31 cellular contexts compared by ENCODE assay signal in genomic region chr3:51297333-51297732, GRCh38.
"Had no signal": no experiment of that assay in that cellular context is flagged by ENCODE, and none has a peak within 500 bp of the region (broad histone marks: within the 10 kb centered on the region; RNA-seq: fewer than 3 reads in every experiment).

No MANE protein-coding gene starts in this region.

- H3K4me1 Mint-ChIP-seq: activated CD4-positive, alpha-beta T cell treated with anti-CD3 and anti-CD28 coated beads for 36 hours; activated CD4-positive, alpha-beta T cell treated with anti-CD3 and anti-CD28 coated beads, Interleukin-2, amount 10 ng/mL, durations not matched to agents 24 days and 14 days; activated CD8-positive, alpha-beta memory T cell treated with anti-CD3 and anti-CD28 coated beads, Interleukin-2, amount 10 ng/mL, durations not matched to agents 7 days and 5 days; activated naive CD8-positive, alpha-beta T cell treated with anti-CD3 and anti-CD28 coated beads, Interleukin-2, amount 10 ng/mL, durations not matched to agents 7 days and 5 days; central memory CD8-positive, alpha-beta T cell had no signal

- H3K4me3 Mint-ChIP-seq: activated CD4-positive, alpha-beta memory T cell treated with anti-CD3 and anti-CD28 coated beads for 36 hours; activated CD4-positive, alpha-beta T cell treated with anti-CD3 and anti-CD28 coated beads for 36 hours; activated CD4-positive, alpha-beta T cell treated with anti-CD3 and anti-CD28 coated beads, Interleukin-2, amount 10 ng/mL, durations not matched to agents 24 days and 14 days; activated CD8-positive, alpha-beta memory T cell treated with anti-CD3 and anti-CD28 coated beads, Interleukin-2, amount 10 ng/mL, durations not matched to agents 7 days and 5 days; activated CD8-positive, alpha-beta T cell treated with anti-CD3 and anti-CD28 coated beads, Interleukin-2, amount 10 ng/mL, durations not matched to agents 7 days and 5 days; activated naive CD4-positive, alpha-beta T cell treated with anti-CD3 and anti-CD28 coated beads for 36 hours; activated naive CD8-positive, alpha-beta T cell treated with anti-CD3 and anti-CD28 coated beads, Interleukin-2, amount 10 ng/mL, durations not matched to agents 7 days and 5 days; activated T-helper 1 cell treated with anti-CD3 and anti-CD28 coated beads, Interleukin-12 subunit alpha, Interleukin-12 subunit beta, Interleukin-2, Interleukin-4 antibody, amounts not matched to agents 30 ng/mL and 10 ng/mL and 1 ng/mL, durations not matched to agents 14 hours and 24 hours and 36 hours; central memory CD8-positive, alpha-beta T cell; dendritic cell treated with granulocyte-macrophage colony-stimulating factor and Interleukin-4, amounts not matched to agents 40 ng/mL and 50 ng/mL, for 4 days had no signal

- ATAC-seq: activated CD4-positive, alpha-beta T cell treated with anti-CD3 and anti-CD28 coated beads for 36 hours; activated CD8-positive, alpha-beta memory T cell treated with anti-CD3 and anti-CD28 coated beads, Interleukin-2, amount 10 ng/mL, durations not matched to agents 7 days and 5 days; activated CD8-positive, alpha-beta T cell treated with anti-CD3 and anti-CD28 coated beads, Interleukin-2, amount 10 ng/mL, durations not matched to agents 7 days and 5 days; foreskin keratinocyte; gastrocnemius medialis; heart left ventricle had no signal

- H3K9me3 Mint-ChIP-seq: activated naive CD8-positive, alpha-beta T cell treated with anti-CD3 and anti-CD28 coated beads, Interleukin-2, amount 10 ng/mL, durations not matched to agents 7 days and 5 days had no signal

- H3K4me3 ChIP-seq: coronary artery, dorsolateral prefrontal cortex, esophagus muscularis mucosa, gastrocnemius medialis, heart left ventricle had no signal

- H3K9me3 ChIP-seq: gastrocnemius medialis had no signal

- H3K27ac Mint-ChIP-seq: activated CD4-positive, alpha-beta memory T cell treated with anti-CD3 and anti-CD28 coated beads for 36 hours; activated CD4-positive, alpha-beta T cell treated with anti-CD3 and anti-CD28 coated beads for 36 hours; activated CD4-positive, alpha-beta T cell treated with anti-CD3 and anti-CD28 coated beads, Interleukin-2, amount 10 ng/mL, durations not matched to agents 24 days and 14 days; activated CD8-positive, alpha-beta memory T cell treated with anti-CD3 and anti-CD28 coated beads, Interleukin-2, amount 10 ng/mL, durations not matched to agents 7 days and 5 days; activated CD8-positive, alpha-beta T cell treated with anti-CD3 and anti-CD28 coated beads, Interleukin-2, amount 10 ng/mL, durations not matched to agents 7 days and 5 days; activated naive CD4-positive, alpha-beta T cell treated with anti-CD3 and anti-CD28 coated beads for 36 hours; activated naive CD4-positive, alpha-beta T cell treated with anti-CD3 and anti-CD28 coated beads, Interleukin-2, amount 50 U/mL, for 72 hours; activated naive CD8-positive, alpha-beta T cell treated with anti-CD3 and anti-CD28 coated beads, Interleukin-2, amount 10 ng/mL, durations not matched to agents 7 days and 5 days; activated T-helper 1 cell treated with anti-CD3 and anti-CD28 coated beads, Interleukin-12 subunit alpha, Interleukin-12 subunit beta, Interleukin-2, Interleukin-4 antibody, amounts not matched to agents 30 ng/mL and 10 ng/mL and 1 ng/mL, durations not matched to agents 14 hours and 24 hours and 36 hours; activated T-helper 2 cell treated with anti-CD3 and anti-CD28 coated beads, Interferon-gamma antibody, Interleukin-2, Interleukin-4, amounts not matched to agents 10 μg/mL and 5 μg/mL and 100 μg/mL, durations not matched to agents 14 hours and 24 hours and 36 hours; dendritic cell treated with granulocyte-macrophage colony-stimulating factor and Interleukin-4, amounts not matched to agents 40 ng/mL and 50 ng/mL, for 4 days had no signal

- H3K27me3 Mint-ChIP-seq: activated CD4-positive, alpha-beta memory T cell treated with anti-CD3 and anti-CD28 coated beads for 36 hours had no signal

- H3K36me3 ChIP-seq: brain microvascular endothelial cell, esophagus muscularis mucosa, gastrocnemius medialis, heart left ventricle had no signal

- DNase-seq: activated CD4-positive, alpha-beta memory T cell treated with anti-CD3 and anti-CD28 coated beads for 36 hours; activated CD4-positive, alpha-beta T cell treated with anti-CD3 and anti-CD28 coated beads for 36 hours; activated CD4-positive, alpha-beta T cell treated with anti-CD3 and anti-CD28 coated beads, Interleukin-2, amount 10 ng/mL, durations not matched to agents 24 days and 14 days; activated CD4-positive, CD25-positive, alpha-beta regulatory T cell; activated CD4-positive, CD25-positive, alpha-beta regulatory T cell treated with anti-CD3 and anti-CD28 coated beads, Interleukin-2, amount 50 U/mL, for 72 hours; activated CD8-positive, alpha-beta memory T cell treated with anti-CD3 and anti-CD28 coated beads, Interleukin-2, amount 10 ng/mL, durations not matched to agents 7 days and 5 days; activated CD8-positive, alpha-beta memory T cell treated with anti-CD3 and anti-CD28 coated beads, Interleukin-2, amount 50 U/mL, for 4 hours; activated CD8-positive, alpha-beta T cell treated with anti-CD3 and anti-CD28 coated beads, Interleukin-2, amount 10 ng/mL, durations not matched to agents 7 days and 5 days; activated effector memory CD4-positive, alpha-beta T cell treated with anti-CD3 and anti-CD28 coated beads, Interleukin-2, amount 50 U/mL, for 16 hours; activated naive CD4-positive, alpha-beta T cell treated with anti-CD3 and anti-CD28 coated beads for 36 hours; activated naive CD8-positive, alpha-beta T cell treated with anti-CD3 and anti-CD28 coated beads, Interleukin-2, amount 10 ng/mL, durations not matched to agents 7 days and 5 days; activated T-cell treated with anti-CD3 and anti-CD28 coated beads, Interleukin-2, amount 50 U/mL, for 1 hour; activated T-cell treated with anti-CD3 and anti-CD28 coated beads, Interleukin-2, amount 50 U/mL, for 48 hours; amniotic stem cell; anterior cingulate cortex; brain microvascular endothelial cell; dorsolateral prefrontal cortex; effector memory CD4-positive, alpha-beta T cell; erythroblast; foreskin keratinocyte; gastrocnemius medialis; glutamatergic neuron; heart left ventricle; T-helper 2 cell had no signal

- H3K27ac ChIP-seq: brain microvascular endothelial cell, coronary artery, dorsolateral prefrontal cortex, esophagus muscularis mucosa, foreskin keratinocyte, gastrocnemius medialis, heart left ventricle had no signal

- H3K27me3 ChIP-seq: brain microvascular endothelial cell, dorsolateral prefrontal cortex, esophagus muscularis mucosa, gastrocnemius medialis, heart left ventricle had no signal

- H3K4me1 ChIP-seq: esophagus muscularis mucosa, foreskin keratinocyte, gastrocnemius medialis, heart left ventricle had no signal
